Comparison of ENCODE assay signal across 8 cellular contexts in the genomic region with DNA sequence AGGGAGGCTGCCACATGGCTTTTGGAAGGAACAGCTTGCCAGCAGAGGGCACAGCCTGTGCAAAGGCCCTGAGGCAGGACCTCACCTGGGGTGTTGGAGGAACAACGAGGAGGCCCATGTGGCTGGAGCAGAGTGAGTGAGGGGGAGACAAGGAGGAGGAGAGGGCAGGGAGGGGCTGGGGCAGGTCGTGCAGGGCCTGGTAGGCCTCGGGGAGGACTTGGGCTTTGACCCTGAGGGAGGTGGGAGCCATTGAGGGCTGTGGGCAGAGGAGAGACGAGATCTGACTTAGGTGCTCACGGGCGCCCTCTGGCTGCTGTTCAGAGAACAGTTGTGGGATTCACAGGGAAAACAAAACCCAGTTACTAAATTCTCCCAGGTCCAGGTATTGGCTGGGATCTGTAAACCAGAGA. TPM values are rescaled to one million over a fixed set of nuclear protein-coding genes. Genes with fewer than 3 reads are reported as not detected.
A peak's percentile ranks its signal among the peaks of the same experiment; 100 is the strongest.
DNase-seq lines count a peak whose midpoint lies in the region; ATAC-seq, FAIRE-seq and TF ChIP-seq lines count a peak whose summit lies in the region.

No MANE protein-coding gene starts in this region.

- no peak for ATAC-seq in activated CD4-positive, CD25-positive, alpha-beta regulatory T cell treated with anti-CD3 and anti-CD28 coated beads, Interleukin-2, amount 50 U/mL, for 24 hours
- ATAC-seq in RWPE2 (ENCODE audit: low read depth): no peak
- ATAC-seq in GM18868 (IDR thresholded peaks at IDR 0.05; ENCODE audit: unreplicated experiment): no peak
- ATAC-seq in GM18519 (IDR thresholded peaks at IDR 0.05; ENCODE audit: low FRiP score, unreplicated experiment): no peak

- H3K27me3 ChIP-seq in RWPE2 (ENCODE audit: insufficient read depth, poor library complexity, severe bottlenecking): peaks cover 16% of the 10 kb centered on the region
- peaks cover 10% of the 10 kb centered on the region for H3K27me3 ChIP-seq in bronchial epithelial cell (ENCODE audit: control insufficient read depth, insufficient read depth, low read length)
- H3K27me3 ChIP-seq in prostate gland (replicated peaks; ENCODE audit: insufficient read depth): peaks cover 3% of the 10 kb centered on the region

- 52% methylated on average over 6 of the region's 6 CpGs for WGBS in prostate gland

- H3K4me1 ChIP-seq in RWPE2 (ENCODE audit: insufficient read depth, poor library complexity, severe bottlenecking) (no peaks in the 10 kb centered on the region), prostate gland (replicated peaks) (no peaks in the 10 kb centered on the region)

- H3K9me3 ChIP-seq in RWPE2 (ENCODE audit: severe bottlenecking): peaks cover 4% of the 10 kb centered on the region
- H3K9me3 ChIP-seq in prostate gland: no peaks in the 10 kb centered on the region

- FAIRE-seq in bronchial epithelial cell (lab: Jason Lieb, UNC): no peak

- no peak for TF ChIP-seq POLR2A in prostate gland (IDR thresholded peaks at IDR 0.05)

- TF ChIP-seq CTCF in RWPE2 (IDR thresholded peaks at IDR 0.05; ENCODE audit: poor library complexity, severe bottlenecking): peak; percentile 54
- peak; percentile 58 for TF ChIP-seq CTCF in bronchial epithelial cell (IDR thresholded peaks at IDR 0.05; ENCODE audit: insufficient read depth, low read length, severe bottlenecking)
- TF ChIP-seq CTCF in prostate gland (IDR thresholded peaks at IDR 0.05): peak in 3 of 4 experiments; percentile 15 to 35 (median 22)

- H3K4me3 ChIP-seq in RWPE2 (ENCODE audit: severe bottlenecking) (no peak overlapping the region), bronchial epithelial cell (ENCODE audit: low read depth, low read length) (no peak overlapping the region), prostate gland (no peak overlapping the region)

- H3K36me3 ChIP-seq in RWPE2 (ENCODE audit: low read depth): no peaks in the 10 kb centered on the region
- no peaks in the 10 kb centered on the region for H3K36me3 ChIP-seq in bronchial epithelial cell (ENCODE audit: control insufficient read depth, insufficient read depth, low read length)
- H3K36me3 ChIP-seq in prostate gland: no peaks in the 10 kb centered on the region

- DNase-seq in activated CD4-positive, CD25-positive, alpha-beta regulatory T cell treated with anti-CD3 and anti-CD28 coated beads, Interleukin-2, amount 50 U/mL, for 72 hours: peak; percentile 53
- DNase-seq in RWPE2 (ENCODE audit: low spot score) (no peak), bronchial epithelial cell (ENCODE audit: low read depth) (peak; percentile 16), prostate gland (ENCODE audit: low spot score) (no peak), activated gamma-delta T cell treated with Interleukin-2 at 50 U/mL for 16 hours (no peak)

- H3K27ac ChIP-seq in RWPE2 (ENCODE audit: poor library complexity, severe bottlenecking): no peak overlapping the region
- no peak overlapping the region for H3K27ac ChIP-seq in prostate gland

- intact Hi-C loops in prostate gland (cut with DNase I): no loop called here

RNA-seq across cellular contexts. Expression of gene ZNRF4, which starts 25.2 kb away (rescaled TPM):
- total RNA-seq in bronchial epithelial cell: not detected in 2 replicates
- 10 to 100 TPM in 1 of 2 donors, not detected in 1; 13.2 TPM for total RNA-seq in prostate gland

Comparison
In these comparisons a context has a peak if more than half of its experiments do, and no peak if none do; other contexts are left out.
1. DNase-seq: peak in activated CD4-positive, CD25-positive, alpha-beta regulatory T cell treated with anti-CD3 and anti-CD28 coated beads, Interleukin-2, amount 50 U/mL, for 72 hours (single experiment) and bronchial epithelial cell (single experiment); none in RWPE2 (single experiment), prostate gland (single experiment) and activated gamma-delta T cell treated with Interleukin-2 at 50 U/mL for 16 hours (single experiment).
2. Peak in every context shown above with its lines, with median percentiles within 50 percentile points of each other: CTCF ChIP-seq.